ENCODE assay signal across 8 cellular contexts in the genomic region with DNA sequence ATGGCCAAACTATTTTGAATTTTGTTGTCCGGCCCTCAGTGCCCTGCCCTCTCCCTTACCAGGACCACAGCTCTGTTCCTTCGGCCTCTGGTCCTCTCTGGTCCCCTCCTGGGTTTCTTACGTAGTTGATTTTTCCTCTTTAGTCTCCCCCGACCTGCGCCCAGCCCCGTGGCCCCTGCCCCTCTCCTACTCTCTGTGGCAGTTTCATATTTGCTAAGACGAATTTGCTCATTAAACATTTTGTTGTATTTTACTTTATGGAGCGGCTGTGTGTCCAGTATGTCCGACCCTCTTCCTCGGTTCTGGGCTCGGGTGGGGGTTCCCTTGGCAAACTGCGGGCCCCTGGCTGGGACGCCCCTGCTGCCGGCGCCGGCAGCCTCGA. TPM values are rescaled to one million over a fixed set of nuclear protein-coding genes. Genes with fewer than 3 reads are reported as not detected.
A peak's percentile ranks its signal among the peaks of the same experiment; 100 is the strongest.
DNase-seq lines count a peak whose midpoint lies in the region; ATAC-seq, FAIRE-seq and TF ChIP-seq lines count a peak whose summit lies in the region.

No MANE protein-coding gene starts in this region.

- ATAC-seq in T-helper 17 cell = no peak
- no peak for ATAC-seq in left lobe of liver
- no peak for ATAC-seq in HG02973 (IDR thresholded peaks at IDR 0.05; ENCODE audit: unreplicated experiment)

- no peaks in the 10 kb centered on the region for H3K9me3 ChIP-seq in T-helper 17 cell (ENCODE audit: control insufficient read depth, low read length, poor library complexity, severe bottlenecking)

- H3K4me3 ChIP-seq in fibroblast of mammary gland (ENCODE audit: control insufficient read depth, low read depth, low read length) = peak overlapping the region; percentile 41
- H3K4me3 ChIP-seq in retinal pigment epithelial cell (ENCODE audit: low read length) = peak overlapping the region; percentile 88

- H3K27ac Mint-ChIP-seq in T-helper 17 cell = peak overlapping the region; percentile 99

- H3K4me1 Mint-ChIP-seq in T-helper 17 cell = peaks cover 46% of the 10 kb centered on the region

- H3K27me3 Mint-ChIP-seq in T-helper 17 cell = no peaks in the 10 kb centered on the region

- no peak for TF ChIP-seq CTCF in fibroblast of mammary gland (conservative IDR thresholded peaks at IDR 0.05; ENCODE audit: control insufficient read depth, insufficient read depth, low read depth, low read length)
- TF ChIP-seq CTCF in retinal pigment epithelial cell (conservative IDR thresholded peaks at IDR 0.05; ENCODE audit: low read depth, low read length) = no peak

- no peak for DNase-seq in GM19239 (ENCODE audit: insufficient read length, low spot score)
- no peak for DNase-seq in T-helper 17 cell
- no peak for DNase-seq in fibroblast of mammary gland (ENCODE audit: low read depth)
- DNase-seq in retinal pigment epithelial cell (ENCODE audit: low read depth) = no peak
- no peak for DNase-seq in left lobe of liver (ENCODE audit: low spot score)
- no peak for DNase-seq in NCI-H2029 (lab: John Stamatoyannopoulos, UW)
- no peak for DNase-seq in NCI-H1436 (lab: John Stamatoyannopoulos, UW)

- H3K36me3 Mint-ChIP-seq in T-helper 17 cell (ENCODE audit: low read depth) = peaks cover 7% of the 10 kb centered on the region

- peak overlapping the region; percentile 100 for H3K4me3 Mint-ChIP-seq in T-helper 17 cell

- peak; percentile 33 for FAIRE-seq in GM19239 (lab: Jason Lieb, UNC)

RNA-seq across cellular contexts. Expression of a gene that starts 0.6 kb away (rescaled TPM):
- total RNA-seq in T-helper 17 cell (10 to 100 TPM; 42.5 to 44.1 TPM), left lobe of liver (148 TPM)

RNA-seq across cellular contexts. Expression of a gene that starts 19.6 kb away (rescaled TPM):
- 100 to 1,000 TPM; 248 to 258 TPM for total RNA-seq in T-helper 17 cell
- total RNA-seq in left lobe of liver = 61.7 TPM

RNA-seq across cellular contexts. Expression of a gene that starts 26.4 kb away (rescaled TPM):
- total RNA-seq in T-helper 17 cell = 1 to 10 TPM; 1.1 to 1.6 TPM
- total RNA-seq in left lobe of liver = 13.5 TPM

RNA-seq across cellular contexts. Expression of a gene that starts 31.0 kb away (rescaled TPM):
- 10 to 100 TPM; 24.7 to 26.3 TPM for total RNA-seq in T-helper 17 cell
- 6.1 TPM for total RNA-seq in left lobe of liver

RNA-seq across cellular contexts. Expression of a gene that starts 33.6 kb away (rescaled TPM):
- total RNA-seq in T-helper 17 cell (10 to 100 TPM; 40.3 to 41.8 TPM), left lobe of liver (7.5 TPM)
